In genomic region chr12:13587721-13588389, GRCh38 we compare ENCODE assay signal across 1 cellular context.
TF ChIP-seq lines count a peak whose summit lies in the region.

No MANE protein-coding gene starts in this region.

TF ChIP-seq in GM12878, 131 proteins besides CTCF, POLR2A, EP300 and RAD21 (continued from another document):
- TF ChIP-seq, protein P1, sequence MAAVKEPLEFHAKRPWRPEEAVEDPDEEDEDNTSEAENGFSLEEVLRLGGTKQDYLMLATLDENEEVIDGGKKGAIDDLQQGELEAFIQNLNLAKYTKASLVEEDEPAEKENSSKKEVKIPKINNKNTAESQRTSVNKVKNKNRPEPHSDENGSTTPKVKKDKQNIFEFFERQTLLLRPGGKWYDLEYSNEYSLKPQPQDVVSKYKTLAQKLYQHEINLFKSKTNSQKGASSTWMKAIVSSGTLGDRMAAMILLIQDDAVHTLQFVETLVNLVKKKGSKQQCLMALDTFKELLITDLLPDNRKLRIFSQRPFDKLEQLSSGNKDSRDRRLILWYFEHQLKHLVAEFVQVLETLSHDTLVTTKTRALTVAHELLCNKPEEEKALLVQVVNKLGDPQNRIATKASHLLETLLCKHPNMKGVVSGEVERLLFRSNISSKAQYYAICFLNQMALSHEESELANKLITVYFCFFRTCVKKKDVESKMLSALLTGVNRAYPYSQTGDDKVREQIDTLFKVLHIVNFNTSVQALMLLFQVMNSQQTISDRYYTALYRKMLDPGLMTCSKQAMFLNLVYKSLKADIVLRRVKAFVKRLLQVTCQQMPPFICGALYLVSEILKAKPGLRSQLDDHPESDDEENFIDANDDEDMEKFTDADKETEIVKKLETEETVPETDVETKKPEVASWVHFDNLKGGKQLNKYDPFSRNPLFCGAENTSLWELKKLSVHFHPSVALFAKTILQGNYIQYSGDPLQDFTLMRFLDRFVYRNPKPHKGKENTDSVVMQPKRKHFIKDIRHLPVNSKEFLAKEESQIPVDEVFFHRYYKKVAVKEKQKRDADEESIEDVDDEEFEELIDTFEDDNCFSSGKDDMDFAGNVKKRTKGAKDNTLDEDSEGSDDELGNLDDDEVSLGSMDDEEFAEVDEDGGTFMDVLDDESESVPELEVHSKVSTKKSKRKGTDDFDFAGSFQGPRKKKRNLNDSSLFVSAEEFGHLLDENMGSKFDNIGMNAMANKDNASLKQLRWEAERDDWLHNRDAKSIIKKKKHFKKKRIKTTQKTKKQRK (IDR thresholded peaks at IDR 0.05; ENCODE audit: low read depth, low read length) = no peak
- TF ChIP-seq YY1 (IDR thresholded peaks at IDR 0.05; ENCODE audit: low read depth, low read length) = no peak
TF ChIP-seq in GM12878: peak in this region for 7.
